ENCODE assay signal across 26 cellular contexts in genomic region chr4:60531790-60532189, GRCh38.
"Had no signal": no experiment of that assay in that cellular context is flagged by ENCODE, and none has a peak within 500 bp of the region (broad histone marks: within the 10 kb centered on the region; RNA-seq: fewer than 3 reads in every experiment).

No MANE protein-coding gene starts in this region.

- H2AFZ ChIP-seq: neural progenitor cell had no signal

- ATAC-seq: left colon; left lung; lower lobe of right lung; naive thymus-derived CD8-positive, alpha-beta T cell; right lobe of liver; stimulated activated memory B cell treated with anti-CD40 and anti-IgM and Interleukin-4, amounts not matched to agents 10 μg/mL and 1 μg/mL and 100 μg/mL, for 72 hours; stimulated activated naive CD8-positive, alpha-beta T cell treated with anti-CD3 and anti-CD28 coated beads, Interleukin-15, amount 100 ng/mL, for 72 hours had no signal

- H3K36me3 Mint-ChIP-seq: naive thymus-derived CD8-positive, alpha-beta T cell; neural progenitor cell; stimulated activated memory B cell treated with anti-CD40 and anti-IgM and Interleukin-4, amounts not matched to agents 10 μg/mL and 1 μg/mL and 100 μg/mL, for 72 hours; type B pancreatic cell had no signal

- DNase-seq: hippocampal formation; kidney; left colon; left lung; lower lobe of right lung; mammary epithelial cell; mesenchymal stem cell; naive thymus-derived CD8-positive, alpha-beta T cell; ovary; right lobe of liver; stimulated activated CD4-positive, alpha-beta T cell treated with anti-CD3 and anti-CD28 coated beads, Interleukin-1b, Interleukin-23, amount 100 ng/mL, for 48 hours; stimulated activated CD4-positive, alpha-beta T cell treated with anti-CD3 and anti-CD28 coated beads, Interleukin-2, amount 100 ng/mL, for 48 hours; stimulated activated CD4-positive, alpha-beta T cell treated with anti-CD3 and anti-CD28 coated beads, Interleukin-4, amount 100 ng/mL, for 4 hours; stimulated activated CD8-positive, alpha-beta memory T cell treated with anti-CD3 and anti-CD28 coated beads, Interleukin-4, amount 100 ng/mL, for 48 hours; stimulated activated naive CD4-positive, alpha-beta T cell treated with Interleukin-2 at 50 U/mL for 16 hours; stimulated activated naive CD8-positive, alpha-beta T cell treated with anti-CD3 and anti-CD28 coated beads, Interleukin-15, amount 100 ng/mL, for 72 hours; substantia nigra; uterus had no signal

- H3K36me3 ChIP-seq: left lung, lower lobe of right lung, neural progenitor cell, ovary, right atrium auricular region, right lobe of liver, tibial nerve, uterus had no signal

- H3K4me1 ChIP-seq: left lung, lower lobe of right lung, neural progenitor cell, right atrium auricular region, right lobe of liver, tibial nerve, uterus had no signal

- H3K9me3 ChIP-seq: left lung, lower lobe of right lung, ovary, right atrium auricular region, right lobe of liver, tibial nerve, uterus had no signal

- H3K4me3 Mint-ChIP-seq: naive thymus-derived CD8-positive, alpha-beta T cell; nephron; neural progenitor cell; stimulated activated memory B cell treated with anti-CD40 and anti-IgM and Interleukin-4, amounts not matched to agents 10 μg/mL and 1 μg/mL and 100 μg/mL, for 72 hours; stimulated activated naive CD8-positive, alpha-beta T cell treated with anti-CD3 and anti-CD28 coated beads, Interleukin-15, amount 100 ng/mL, for 72 hours; type B pancreatic cell had no signal

- H3K27ac Mint-ChIP-seq: naive thymus-derived CD8-positive, alpha-beta T cell; nephron; neural progenitor cell; progenitor cell of endocrine pancreas; stimulated activated memory B cell treated with anti-CD40 and anti-IgM and Interleukin-4, amounts not matched to agents 10 μg/mL and 1 μg/mL and 100 μg/mL, for 72 hours; stimulated activated naive CD8-positive, alpha-beta T cell treated with anti-CD3 and anti-CD28 coated beads, Interleukin-15, amount 100 ng/mL, for 72 hours; type B pancreatic cell had no signal

- H3K4me2 ChIP-seq: neural progenitor cell, smooth muscle cell had no signal

- H3K27ac ChIP-seq: left lung, lower lobe of right lung, neural progenitor cell, ovary, right atrium auricular region, right lobe of liver, tibial nerve, uterus had no signal

- H3K4me1 Mint-ChIP-seq: naive thymus-derived CD8-positive, alpha-beta T cell; nephron; neural progenitor cell; stimulated activated memory B cell treated with anti-CD40 and anti-IgM and Interleukin-4, amounts not matched to agents 10 μg/mL and 1 μg/mL and 100 μg/mL, for 72 hours; stimulated activated naive CD8-positive, alpha-beta T cell treated with anti-CD3 and anti-CD28 coated beads, Interleukin-15, amount 100 ng/mL, for 72 hours had no signal

- H3K27me3 Mint-ChIP-seq: naive thymus-derived CD8-positive, alpha-beta T cell; progenitor cell of endocrine pancreas; stimulated activated memory B cell treated with anti-CD40 and anti-IgM and Interleukin-4, amounts not matched to agents 10 μg/mL and 1 μg/mL and 100 μg/mL, for 72 hours; stimulated activated naive CD8-positive, alpha-beta T cell treated with anti-CD3 and anti-CD28 coated beads, Interleukin-15, amount 100 ng/mL, for 72 hours; type B pancreatic cell had no signal

- H3K4me3 ChIP-seq: left lung, lower lobe of right lung, neural progenitor cell, ovary, right atrium auricular region, right lobe of liver, smooth muscle cell, tibial nerve, uterus had no signal

- H3K27me3 ChIP-seq: left lung, neural progenitor cell, right atrium auricular region, right lobe of liver, tibial nerve, uterus had no signal

- H3K9me3 Mint-ChIP-seq: nephron; neural progenitor cell; stimulated activated memory B cell treated with anti-CD40 and anti-IgM and Interleukin-4, amounts not matched to agents 10 μg/mL and 1 μg/mL and 100 μg/mL, for 72 hours; type B pancreatic cell had no signal

- H3K9ac ChIP-seq: neural progenitor cell had no signal
